ENCODE assay signal across 11 cellular contexts in the genomic region with DNA sequence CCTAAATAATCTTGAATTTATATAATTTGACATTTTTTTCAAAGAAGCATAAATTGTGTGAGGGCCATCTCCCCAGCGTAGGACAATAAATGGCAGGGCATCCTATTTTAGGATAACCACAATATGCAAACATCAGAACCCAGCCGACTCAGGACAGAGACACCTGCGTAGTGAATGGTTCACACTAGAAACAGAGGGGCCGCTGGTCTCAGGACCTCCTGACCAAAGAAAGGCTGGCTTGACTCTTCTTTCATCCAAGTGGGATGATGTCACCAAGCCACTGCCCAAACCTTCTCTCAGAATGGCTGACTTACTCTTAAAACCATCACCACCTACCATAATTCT.
DNase-seq lines count a peak whose midpoint lies in the region; ATAC-seq and TF ChIP-seq lines count a peak whose summit lies in the region.
"Had no signal": no experiment of that assay in that cellular context is flagged by ENCODE, and none has a peak within 500 bp of the region (broad histone marks: within the 10 kb centered on the region; RNA-seq: fewer than 3 reads in every experiment).

No MANE protein-coding gene starts in this region.

- H3K27me3 ChIP-seq in SU-DHL-6 (ENCODE audit: low read length), result no peaks in the 10 kb centered on the region

- DNase-seq in CD14-positive monocyte (ENCODE audit: low spot score) (no peak), nucleus accumbens (lab: John Stamatoyannopoulos, UW) (no peak), NCI-H187 treated with DMSO at 0.1 percent for 48 hours (lab: John Stamatoyannopoulos, UW) (no peak), endothelial cell (ENCODE audit: low spot score) (no peak), foreskin fibroblast (no peak)
- DNase-seq: GM23248; NCI-H2029; stimulated activated CD4-positive, alpha-beta T cell treated with anti-CD3 and anti-CD28 coated beads, Interleukin-4, amount 100 ng/mL, for 1 hour had no signal

- no peaks in the 10 kb centered on the region for H3K79me2 ChIP-seq in SU-DHL-6 (ENCODE audit: insufficient read depth, low read length)

- H3K36me3 Mint-ChIP-seq in CD14-positive monocyte (peaks cover 8% of the 10 kb centered on the region in 2 donors), endothelial cell (ENCODE audit: low read depth, unreplicated experiment) (no peaks in the 10 kb centered on the region)

- no peak overlapping the region for H2AFZ ChIP-seq in SU-DHL-6 (ENCODE audit: low read depth, low read length, severe bottlenecking)
- H2AFZ ChIP-seq: GM23248 had no signal

- peak overlapping the region; percentile 93 for H3K27ac ChIP-seq in SU-DHL-6 (ENCODE audit: low read depth, low read length)
- H3K27ac ChIP-seq: GM23248 had no signal

- H3K9ac ChIP-seq in SU-DHL-6 (ENCODE audit: low read length), result peak overlapping the region; percentile 39
- H3K9ac ChIP-seq: GM23248 had no signal

- no peak for TF ChIP-seq CTCF in CD14-positive monocyte (IDR thresholded peaks at IDR 0.05)
- TF ChIP-seq CTCF in SU-DHL-6 (IDR thresholded peaks at IDR 0.05; ENCODE audit: insufficient read depth, low read length, poor library complexity, severe bottlenecking), result no peak
- no peak for TF ChIP-seq CTCF in endothelial cell (IDR thresholded peaks at IDR 0.05; ENCODE audit: unreplicated experiment)
- no peak for TF ChIP-seq CTCF in foreskin fibroblast (IDR thresholded peaks at IDR 0.05; ENCODE audit: low read depth, low read length)

- peaks cover 54% of the 10 kb centered on the region for H3K4me1 Mint-ChIP-seq in CD14-positive monocyte
- H3K4me1 Mint-ChIP-seq in endothelial cell (ENCODE audit: unreplicated experiment), result peaks cover 8% of the 10 kb centered on the region

- ATAC-seq in GM19351 (IDR thresholded peaks at IDR 0.05; ENCODE audit: unreplicated experiment) (peak; percentile 38), HG02973 (IDR thresholded peaks at IDR 0.05; ENCODE audit: unreplicated experiment) (peak; percentile 35)

- H3K4me3 Mint-ChIP-seq in CD14-positive monocyte (peak overlapping the region in 1 of 2 donors; percentile 7), endothelial cell (ENCODE audit: unreplicated experiment) (no peak overlapping the region)

- peak overlapping the region; percentile 73 for H3K4me2 ChIP-seq in SU-DHL-6 (ENCODE audit: low read depth, low read length, poor library complexity, severe bottlenecking)

- no peaks in the 10 kb centered on the region for H4K20me1 ChIP-seq in SU-DHL-6 (ENCODE audit: low read depth, low read length)

- peak overlapping the region in 5 of 7 donors; percentile 3 to 90 (median 46) for H3K27ac Mint-ChIP-seq in CD14-positive monocyte
- H3K27ac Mint-ChIP-seq in endothelial cell (ENCODE audit: unreplicated experiment), result no peak overlapping the region

- no peaks in the 10 kb centered on the region for H3K36me3 ChIP-seq in SU-DHL-6 (ENCODE audit: low read length)

- H3F3A ChIP-seq in SU-DHL-6 (ENCODE audit: insufficient read depth), result peaks cover 10% of the 10 kb centered on the region

- H3K27me3 Mint-ChIP-seq in CD14-positive monocyte (ENCODE audit: low read depth in 3 of 3) (no peaks in the 10 kb centered on the region), endothelial cell (ENCODE audit: unreplicated experiment) (peaks cover 3% of the 10 kb centered on the region)

- H3K9me3 ChIP-seq in SU-DHL-6 (ENCODE audit: insufficient read depth, low read length), result no peaks in the 10 kb centered on the region

- intact Hi-C loops in CD14-positive monocyte (cut with micrococcal nuclease), result no loop called here

- H3K9me3 Mint-ChIP-seq in CD14-positive monocyte (no peaks in the 10 kb centered on the region), endothelial cell (ENCODE audit: unreplicated experiment) (no peaks in the 10 kb centered on the region)

- H3K4me3 ChIP-seq in SU-DHL-6 (ENCODE audit: insufficient read depth, low read length, poor library complexity, severe bottlenecking), result peak overlapping the region; percentile 5
- H3K4me3 ChIP-seq in foreskin fibroblast (ENCODE audit: low read depth in 1 of 2, low read length in 2 of 2), result no peak overlapping the region
- H3K4me3 ChIP-seq: GM23248 had no signal

- H3K9me2 ChIP-seq in SU-DHL-6 (replicated peaks; ENCODE audit: insufficient read depth, low read length), result no peaks in the 10 kb centered on the region
